In the genomic region with DNA sequence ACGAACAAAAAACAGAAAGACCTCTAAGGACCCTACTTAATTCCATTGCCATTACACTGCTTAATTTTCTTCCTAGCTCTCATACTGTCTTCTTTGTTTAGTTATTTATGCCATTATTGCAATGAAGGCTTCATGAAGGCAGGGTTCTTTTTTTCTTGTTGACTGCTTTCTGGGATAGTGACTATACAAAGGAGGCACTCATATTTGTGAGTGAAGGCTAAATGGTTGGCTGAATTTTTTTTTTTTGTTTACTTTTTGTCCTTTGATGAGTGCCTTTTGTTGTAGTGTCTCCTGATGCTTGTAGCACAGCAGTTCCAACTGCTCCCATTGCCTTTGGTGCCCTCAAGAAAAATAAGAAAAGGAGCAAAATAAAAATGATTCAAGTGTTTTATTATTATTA, we compare ENCODE assay signal across 16 cellular contexts.
"Had no signal": no experiment of that assay in that cellular context is flagged by ENCODE, and none has a peak within 500 bp of the region (broad histone marks: within the 10 kb centered on the region; RNA-seq: fewer than 3 reads in every experiment).

No MANE protein-coding gene starts in this region.

- H3K36me3 Mint-ChIP-seq: natural killer cell treated with Interleukin-12 subunit alpha and Interleukin-12 subunit beta and Interleukin-15 and Interleukin-18, amount 100 ng/mL, for 72 hours had no signal

- ATAC-seq: activated naive CD8-positive, alpha-beta T cell treated with anti-CD3 and anti-CD28 coated beads, Interleukin-2, amount 50 U/mL, for 24 hours; natural killer cell treated with Interleukin-12 subunit alpha and Interleukin-12 subunit beta and Interleukin-15 and Interleukin-18, amount 100 ng/mL, for 72 hours; stimulated activated naive B cell treated with anti-CD40 and anti-IgM and Interleukin-4, amounts not matched to agents 10 μg/mL and 1 μg/mL and 100 μg/mL, for 72 hours; upper lobe of right lung had no signal

- H3K4me3 ChIP-seq: ascending aorta, cardiac muscle cell, left ventricle myocardium inferior, sigmoid colon, upper lobe of right lung had no signal

- H3K27ac Mint-ChIP-seq: activated naive CD8-positive, alpha-beta T cell treated with anti-CD3 and anti-CD28 coated beads, Interleukin-2, amount 50 U/mL, for 24 hours; activated T-helper 1 cell treated with anti-CD3 and anti-CD28 coated beads, Interleukin-12 subunit alpha, Interleukin-12 subunit beta, Interleukin-2, Interleukin-4 antibody, amounts not matched to agents 30 ng/mL and 10 ng/mL and 1 ng/mL, durations not matched to agents 14 hours and 24 hours and 36 hours; memory B cell; natural killer cell treated with Interleukin-12 subunit alpha and Interleukin-12 subunit beta and Interleukin-15 and Interleukin-18, amount 100 ng/mL, for 72 hours; stimulated activated naive B cell treated with anti-CD40 and anti-IgM and Interleukin-4, amounts not matched to agents 10 μg/mL and 1 μg/mL and 100 μg/mL, for 72 hours had no signal

- H3K27ac ChIP-seq: ascending aorta, cardiac muscle cell, left ventricle myocardium inferior, sigmoid colon, upper lobe of right lung, VCaP had no signal

- DNase-seq: activated CD4-positive, alpha-beta T cell treated with anti-CD3 and anti-CD28 coated beads for 48 hours; activated naive CD4-positive, alpha-beta T cell treated with Interleukin-2 at 50 U/mL for 16 hours; activated naive CD8-positive, alpha-beta T cell treated with anti-CD3 and anti-CD28 coated beads, Interleukin-2, amount 50 U/mL, for 24 hours; left ventricle myocardium inferior; sigmoid colon; stimulated activated CD4-positive, alpha-beta T cell treated with anti-CD3 and anti-CD28 coated beads, Interleukin-2, amount 100 ng/mL, for 24 hours; stimulated activated naive B cell treated with anti-CD40 and anti-IgM and Interleukin-4, amounts not matched to agents 10 μg/mL and 1 μg/mL and 100 μg/mL, for 72 hours; substantia nigra; T1000; upper lobe of right lung had no signal

- H3K4me3 Mint-ChIP-seq: activated naive CD8-positive, alpha-beta T cell treated with anti-CD3 and anti-CD28 coated beads, Interleukin-2, amount 50 U/mL, for 24 hours; activated T-helper 1 cell treated with anti-CD3 and anti-CD28 coated beads, Interleukin-12 subunit alpha, Interleukin-12 subunit beta, Interleukin-2, Interleukin-4 antibody, amounts not matched to agents 30 ng/mL and 10 ng/mL and 1 ng/mL, durations not matched to agents 14 hours and 24 hours and 36 hours; memory B cell; natural killer cell treated with Interleukin-12 subunit alpha and Interleukin-12 subunit beta and Interleukin-15 and Interleukin-18, amount 100 ng/mL, for 72 hours; stimulated activated naive B cell treated with anti-CD40 and anti-IgM and Interleukin-4, amounts not matched to agents 10 μg/mL and 1 μg/mL and 100 μg/mL, for 72 hours had no signal

- H3K9me3 ChIP-seq: ascending aorta, left ventricle myocardium inferior, sigmoid colon, upper lobe of right lung had no signal

- H3K27me3 ChIP-seq: ascending aorta, cardiac muscle cell, sigmoid colon, upper lobe of right lung had no signal

- H3K9me3 Mint-ChIP-seq: activated naive CD8-positive, alpha-beta T cell treated with anti-CD3 and anti-CD28 coated beads, Interleukin-2, amount 50 U/mL, for 24 hours; activated T-helper 1 cell treated with anti-CD3 and anti-CD28 coated beads, Interleukin-12 subunit alpha, Interleukin-12 subunit beta, Interleukin-2, Interleukin-4 antibody, amounts not matched to agents 30 ng/mL and 10 ng/mL and 1 ng/mL, durations not matched to agents 14 hours and 24 hours and 36 hours; memory B cell; natural killer cell treated with Interleukin-12 subunit alpha and Interleukin-12 subunit beta and Interleukin-15 and Interleukin-18, amount 100 ng/mL, for 72 hours; stimulated activated naive B cell treated with anti-CD40 and anti-IgM and Interleukin-4, amounts not matched to agents 10 μg/mL and 1 μg/mL and 100 μg/mL, for 72 hours had no signal

- H3K36me3 ChIP-seq: ascending aorta, cardiac muscle cell, left ventricle myocardium inferior, sigmoid colon, upper lobe of right lung had no signal

- H3K27me3 Mint-ChIP-seq: memory B cell; natural killer cell treated with Interleukin-12 subunit alpha and Interleukin-12 subunit beta and Interleukin-15 and Interleukin-18, amount 100 ng/mL, for 72 hours; stimulated activated naive B cell treated with anti-CD40 and anti-IgM and Interleukin-4, amounts not matched to agents 10 μg/mL and 1 μg/mL and 100 μg/mL, for 72 hours had no signal
